15 cellular contexts compared by ENCODE assay signal in genomic region chr13:95714142-95714832, GRCh38. TPM values are rescaled to one million over a fixed set of nuclear protein-coding genes. Genes with fewer than 3 reads are reported as not detected.
DNase-seq lines count a peak whose midpoint lies in the region; ATAC-seq and TF ChIP-seq lines count a peak whose summit lies in the region.
"Had no signal": no experiment of that assay in that cellular context is flagged by ENCODE, and none has a peak within 500 bp of the region (broad histone marks: within the 10 kb centered on the region; RNA-seq: fewer than 3 reads in every experiment).

No MANE protein-coding gene starts in this region.

- intact Hi-C loops in left lung (cut with DNase I): no loop called here

- in situ Hi-C loops in astrocyte of the spinal cord (cut with HindIII; ENCODE audit: low sequenced_read_pairs): no loop called here

- H3K4me1 ChIP-seq in MM.1S (ENCODE audit: low read length) (no peaks in the 10 kb centered on the region), left lung (peaks cover 0 to 46% of the 10 kb centered on the region in 2 donors)

- no peak overlapping the region for H3K4me2 ChIP-seq in MM.1S (ENCODE audit: low read depth, low read length)
- H3K4me2 ChIP-seq: BLaER1 treated with 17β-estradiol and CSF1 and Interleukin-3, amounts not matched to agents 10 nM and 100 nM had no signal

- peak; percentile 49 for DNase-seq in AG09319 (ENCODE audit: extremely low read depth, low read depth)
- peak; percentile 2 for DNase-seq in MM.1S
- DNase-seq in astrocyte of the spinal cord (ENCODE audit: low read depth, low spot score): peak; percentile 79
- DNase-seq in left lung: no peak
- DNase-seq in T-helper 2 cell: no peak
- DNase-seq in stimulated activated CD8-positive, alpha-beta memory T cell treated with anti-CD3 and anti-CD28 coated beads, Interleukin-4, amount 100 ng/mL, for 48 hours: no peak
- DNase-seq: activated CD4-positive, alpha-beta T cell treated with anti-CD3 and anti-CD28 coated beads, Interleukin-2, amount 50 U/mL, for 1 hour; NCI-H510A; posterior cingulate gyrus had no signal

- peaks cover 59% of the 10 kb centered on the region for H3K79me2 ChIP-seq in MM.1S (ENCODE audit: low read length)

- TF ChIP-seq POLR2A in GM18505 (IDR thresholded peaks at IDR 0.05; ENCODE audit: borderline replicate concordance, extremely low read depth, insufficient read depth, insufficient read length): no peak

- H3K9me3 ChIP-seq in MM.1S (replicated peaks; ENCODE audit: insufficient read depth, low read length) (no peaks in the 10 kb centered on the region), left lung (no peaks in the 10 kb centered on the region)

- ATAC-seq in left lung: peak; percentile 76
- ATAC-seq in GM18505 (IDR thresholded peaks at IDR 0.05; ENCODE audit: unreplicated experiment): no peak
- ATAC-seq in GM21526 (IDR thresholded peaks at IDR 0.05; ENCODE audit: low FRiP score, unreplicated experiment): no peak
- ATAC-seq: HCT116, SK-N-SH treated with all-trans-retinoic acid at 6 μM for 48 hours had no signal

- no peaks in the 10 kb centered on the region for H3K27me3 ChIP-seq in MM.1S (replicated peaks; ENCODE audit: insufficient read depth, low read length)
- H3K27me3 ChIP-seq in left lung: no peaks in the 10 kb centered on the region
- H3K27me3 ChIP-seq: BLaER1 treated with 17β-estradiol and CSF1 and Interleukin-3, amounts not matched to agents 10 nM and 100 nM had no signal

- no peak overlapping the region for H3K9ac ChIP-seq in MM.1S (ENCODE audit: low read length)
- H3K9ac ChIP-seq: BLaER1 treated with 17β-estradiol and CSF1 and Interleukin-3, amounts not matched to agents 10 nM and 100 nM had no signal

- H2AFZ ChIP-seq in MM.1S (ENCODE audit: low read length): no peak overlapping the region

- no peak for TF ChIP-seq CTCF in AG09319 (IDR thresholded peaks at IDR 0.05; ENCODE audit: low read depth, low read length)
- no peak for TF ChIP-seq CTCF in MM.1S (IDR thresholded peaks at IDR 0.05; ENCODE audit: low read length)
- TF ChIP-seq CTCF in astrocyte of the spinal cord (IDR thresholded peaks at IDR 0.05; ENCODE audit: low read depth, low read length): no peak
- no peak for TF ChIP-seq CTCF in left lung (IDR thresholded peaks at IDR 0.05)

- peaks cover 5% of the 10 kb centered on the region; the same call in 1 of the 2 replicates for H4K20me1 ChIP-seq in MM.1S (ENCODE audit: insufficient read depth, low read length)

- H3K27ac ChIP-seq in MM.1S (ENCODE audit: low read length) (no peak overlapping the region), left lung (peak overlapping the region; percentile 13 to 64)
- H3K27ac ChIP-seq: BLaER1 treated with 17β-estradiol and CSF1 and Interleukin-3, amounts not matched to agents 10 nM and 100 nM; coronary artery had no signal

- H3K9me2 ChIP-seq in MM.1S (replicated peaks; ENCODE audit: insufficient read depth, low read length): no peaks in the 10 kb centered on the region

- H3K4me3 ChIP-seq in MM.1S (ENCODE audit: low read length): no peak overlapping the region
- no peak overlapping the region for H3K4me3 ChIP-seq in astrocyte of the spinal cord (ENCODE audit: low read depth, low read length)
- no peak overlapping the region for H3K4me3 ChIP-seq in left lung
- H3K4me3 ChIP-seq: BLaER1 treated with 17β-estradiol and CSF1 and Interleukin-3, amounts not matched to agents 10 nM and 100 nM; coronary artery had no signal

- H3K36me3 ChIP-seq in MM.1S (replicated peaks; ENCODE audit: insufficient read depth, low read length): peaks cover 3% of the 10 kb centered on the region; the same call in 1 of the 2 replicates
- peaks cover 0 to 43% of the 10 kb centered on the region in 2 donors for H3K36me3 ChIP-seq in left lung

- no peaks in the 10 kb centered on the region for H3F3A ChIP-seq in MM.1S (ENCODE audit: insufficient read depth, low read length)

RNA-seq across cellular contexts. Expression of gene DNAJC3, which starts 37.3 kb away (rescaled TPM):
- 10 to 100 TPM; 61.2 to 87.8 TPM for total RNA-seq in left lung

Comparison
In these comparisons a context has a peak if more than half of its experiments do, and no peak if none do; other contexts are left out.
1. DNase-seq: peak in AG09319 (single experiment), MM.1S (single experiment) and astrocyte of the spinal cord (single experiment); none in left lung (0 of 2), T-helper 2 cell (0 of 5) and stimulated activated CD8-positive, alpha-beta memory T cell treated with anti-CD3 and anti-CD28 coated beads, Interleukin-4, amount 100 ng/mL, for 48 hours (single experiment).